Comparison of ENCODE assay signal across 34 cellular contexts in the genomic region with DNA sequence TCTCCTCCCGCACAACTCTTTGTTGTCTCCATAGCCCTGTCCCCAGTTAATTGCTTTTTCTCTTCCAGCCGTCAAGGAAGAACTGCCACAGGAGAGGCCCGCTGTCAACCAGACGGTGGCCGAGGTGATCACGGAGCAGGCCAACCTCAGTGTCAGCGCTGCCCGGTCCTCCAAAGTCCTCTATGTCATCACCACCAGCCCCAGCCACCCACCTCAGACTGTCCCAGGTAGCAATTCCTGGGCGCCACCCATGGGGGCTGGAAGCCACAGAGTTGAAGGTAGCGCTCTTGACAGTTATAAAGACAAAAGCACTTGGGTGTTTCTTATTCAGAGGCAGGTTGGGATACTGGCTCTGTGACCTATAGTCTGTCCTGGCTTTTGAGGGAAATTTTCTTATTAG.
"Had no signal": no experiment of that assay in that cellular context is flagged by ENCODE, and none has a peak within 500 bp of the region (broad histone marks: within the 10 kb centered on the region; RNA-seq: fewer than 3 reads in every experiment).

No MANE protein-coding gene starts in this region.

- H3K27me3 ChIP-seq: ascending aorta, cardiac muscle cell had no signal

- H3K4me1 Mint-ChIP-seq: activated B cell treated with CpG ODN at 0.5 μM for 24 hours; activated CD4-positive, alpha-beta memory T cell treated with anti-CD3 and anti-CD28 coated beads, Interleukin-2, amount 10 ng/mL, durations not matched to agents 7 days and 5 days; activated CD4-positive, alpha-beta T cell treated with anti-CD3 and anti-CD28 coated beads, Interleukin-2, amount 10 ng/mL, durations not matched to agents 7 days and 5 days; activated naive CD4-positive, alpha-beta T cell treated with anti-CD3 and anti-CD28 coated beads, Interleukin-2, amount 10 ng/mL, durations not matched to agents 7 days and 5 days; activated naive CD4-positive, alpha-beta T cell treated with anti-CD3 and anti-CD28 coated beads, Interleukin-2, amount 50 U/mL, for 24 hours; activated naive CD8-positive, alpha-beta T cell treated with anti-CD3 and anti-CD28 coated beads, Interleukin-2, amount 50 U/mL, for 24 hours; central memory CD8-positive, alpha-beta T cell had no signal

- H3K9me3 ChIP-seq: ascending aorta had no signal

- FAIRE-seq: bronchial epithelial cell, TTC549 had no signal

- H3K36me3 ChIP-seq: cardiac muscle cell had no signal

- H3K4me1 ChIP-seq: ascending aorta had no signal

- ATAC-seq: activated CD8-positive, alpha-beta T cell treated with anti-CD3 and anti-CD28 coated beads, Interleukin-2, amount 10 ng/mL, durations not matched to agents 7 days and 5 days; activated naive CD8-positive, alpha-beta T cell treated with anti-CD3 and anti-CD28 coated beads, Interleukin-2, amount 50 U/mL, for 24 hours had no signal

- H3K27ac ChIP-seq: ascending aorta, cardiac muscle cell, VCaP had no signal

- H3K4me3 ChIP-seq: ascending aorta, cardiac muscle cell had no signal

- H3K27ac Mint-ChIP-seq: activated B cell treated with CpG ODN at 0.5 μM for 24 hours; activated CD4-positive, alpha-beta memory T cell treated with anti-CD3 and anti-CD28 coated beads, Interleukin-2, amount 10 ng/mL, durations not matched to agents 7 days and 5 days; activated CD4-positive, alpha-beta T cell treated with anti-CD3 and anti-CD28 coated beads, Interleukin-2, amount 10 ng/mL, durations not matched to agents 7 days and 5 days; activated CD8-positive, alpha-beta T cell treated with anti-CD3 and anti-CD28 coated beads, Interleukin-2, amount 10 ng/mL, durations not matched to agents 7 days and 5 days; activated naive CD4-positive, alpha-beta T cell treated with anti-CD3 and anti-CD28 coated beads, Interleukin-2, amount 10 ng/mL, durations not matched to agents 7 days and 5 days; activated naive CD4-positive, alpha-beta T cell treated with anti-CD3 and anti-CD28 coated beads, Interleukin-2, amount 50 U/mL, for 24 hours; activated naive CD8-positive, alpha-beta T cell; activated naive CD8-positive, alpha-beta T cell treated with anti-CD3 and anti-CD28 coated beads, Interleukin-2, amount 10 ng/mL, durations not matched to agents 7 days and 5 days; activated naive CD8-positive, alpha-beta T cell treated with anti-CD3 and anti-CD28 coated beads, Interleukin-2, amount 50 U/mL, for 24 hours; activated T-cell treated with anti-CD3 and anti-CD28 coated beads, Interleukin-2, amount 50 U/mL, for 24 hours; activated T-helper 2 cell treated with anti-CD3 and anti-CD28 coated beads, Interferon-gamma antibody, Interleukin-2, Interleukin-4, amounts not matched to agents 10 μg/mL and 5 μg/mL and 100 μg/mL, durations not matched to agents 14 hours and 24 hours and 36 hours; T-helper 1 cell treated with Interleukin-12 subunit alpha and Interleukin-12 subunit beta and Interleukin-4 antibody, amounts not matched to agents 30 μg/mL and 1 μg/mL, for 36 hours; T-helper 2 cell treated with Interferon-gamma antibody and Interleukin-4, amounts not matched to agents 5 μg/mL and 100 μg/mL, for 36 hours had no signal

- H3K4me3 Mint-ChIP-seq: activated B cell treated with CpG ODN at 0.5 μM for 24 hours; activated CD4-positive, alpha-beta memory T cell treated with anti-CD3 and anti-CD28 coated beads, Interleukin-2, amount 10 ng/mL, durations not matched to agents 7 days and 5 days; activated CD4-positive, alpha-beta T cell treated with anti-CD3 and anti-CD28 coated beads, Interleukin-2, amount 10 ng/mL, durations not matched to agents 7 days and 5 days; activated CD8-positive, alpha-beta T cell treated with anti-CD3 and anti-CD28 coated beads, Interleukin-2, amount 10 ng/mL, durations not matched to agents 7 days and 5 days; activated naive CD4-positive, alpha-beta T cell treated with anti-CD3 and anti-CD28 coated beads, Interleukin-2, amount 10 ng/mL, durations not matched to agents 7 days and 5 days; activated naive CD4-positive, alpha-beta T cell treated with anti-CD3 and anti-CD28 coated beads, Interleukin-2, amount 50 U/mL, for 24 hours; activated naive CD8-positive, alpha-beta T cell; activated naive CD8-positive, alpha-beta T cell treated with anti-CD3 and anti-CD28 coated beads, Interleukin-2, amount 10 ng/mL, durations not matched to agents 7 days and 5 days; activated naive CD8-positive, alpha-beta T cell treated with anti-CD3 and anti-CD28 coated beads, Interleukin-2, amount 50 U/mL, for 24 hours; activated T-cell treated with anti-CD3 and anti-CD28 coated beads, Interleukin-2, amount 50 U/mL, for 24 hours; brain; central memory CD8-positive, alpha-beta T cell; T-helper 1 cell treated with Interleukin-12 subunit alpha and Interleukin-12 subunit beta and Interleukin-4 antibody, amounts not matched to agents 30 μg/mL and 1 μg/mL, for 36 hours; T-helper 2 cell treated with Interferon-gamma antibody and Interleukin-4, amounts not matched to agents 5 μg/mL and 100 μg/mL, for 36 hours had no signal

- DNase-seq: activated B cell treated with CpG ODN at 0.5 μM for 24 hours; activated CD4-positive, alpha-beta memory T cell treated with anti-CD3 and anti-CD28 coated beads, Interleukin-2, amount 10 ng/mL, durations not matched to agents 7 days and 5 days; activated CD4-positive, alpha-beta T cell treated with anti-CD3 and anti-CD28 coated beads for 4 hours; activated CD4-positive, alpha-beta T cell treated with anti-CD3 and anti-CD28 coated beads, Interleukin-2, amount 10 ng/mL, durations not matched to agents 7 days and 5 days; activated CD4-positive, alpha-beta T cell treated with anti-CD3 and anti-CD28 coated beads, Interleukin-2, amount 50 U/mL, for 48 hours; activated CD4-positive, CD25-positive, alpha-beta regulatory T cell treated with anti-CD3 and anti-CD28 coated beads, Interleukin-2, amount 50 U/mL, for 72 hours; activated CD8-positive, alpha-beta T cell treated with anti-CD3 and anti-CD28 coated beads, Interleukin-2, amount 10 ng/mL, durations not matched to agents 7 days and 5 days; activated effector memory CD4-positive, alpha-beta T cell treated with Interleukin-2 at 50 U/mL for 16 hours; activated gamma-delta T cell; activated naive CD4-positive, alpha-beta T cell treated with anti-CD3 and anti-CD28 coated beads, Interleukin-2, amount 10 ng/mL, durations not matched to agents 7 days and 5 days; activated naive CD4-positive, alpha-beta T cell treated with Interleukin-2 at 50 U/mL for 16 hours; activated naive CD8-positive, alpha-beta T cell treated with anti-CD3 and anti-CD28 coated beads, Interleukin-2, amount 10 ng/mL, durations not matched to agents 7 days and 5 days; activated naive CD8-positive, alpha-beta T cell treated with anti-CD3 and anti-CD28 coated beads, Interleukin-2, amount 50 U/mL, for 24 hours; activated T-cell treated with anti-CD3 and anti-CD28 coated beads, Interleukin-2, amount 50 U/mL, for 24 hours; activated T-cell treated with anti-CD3 and anti-CD28 coated beads, Interleukin-2, amount 50 U/mL, for 48 hours; amygdala; anterior cingulate cortex; caudate nucleus; cerebellar nuclear complex; T-helper 1 cell; T-helper 2 cell; T-helper 9 cell had no signal

- H3K27me3 Mint-ChIP-seq: activated naive CD4-positive, alpha-beta T cell treated with anti-CD3 and anti-CD28 coated beads, Interleukin-2, amount 50 U/mL, for 24 hours; brain had no signal

- H3K9me3 Mint-ChIP-seq: activated CD4-positive, alpha-beta memory T cell treated with anti-CD3 and anti-CD28 coated beads, Interleukin-2, amount 10 ng/mL, durations not matched to agents 7 days and 5 days; activated CD4-positive, alpha-beta T cell treated with anti-CD3 and anti-CD28 coated beads, Interleukin-2, amount 10 ng/mL, durations not matched to agents 7 days and 5 days; activated naive CD4-positive, alpha-beta T cell treated with anti-CD3 and anti-CD28 coated beads, Interleukin-2, amount 10 ng/mL, durations not matched to agents 7 days and 5 days; activated T-cell treated with anti-CD3 and anti-CD28 coated beads, Interleukin-2, amount 50 U/mL, for 24 hours; activated T-helper 2 cell treated with anti-CD3 and anti-CD28 coated beads, Interferon-gamma antibody, Interleukin-2, Interleukin-4, amounts not matched to agents 10 μg/mL and 5 μg/mL and 100 μg/mL, durations not matched to agents 14 hours and 24 hours and 36 hours; central memory CD8-positive, alpha-beta T cell; T-helper 1 cell treated with Interleukin-12 subunit alpha and Interleukin-12 subunit beta and Interleukin-4 antibody, amounts not matched to agents 30 μg/mL and 1 μg/mL, for 36 hours had no signal

- H3K36me3 Mint-ChIP-seq: activated naive CD4-positive, alpha-beta T cell treated with anti-CD3 and anti-CD28 coated beads, Interleukin-2, amount 10 ng/mL, durations not matched to agents 7 days and 5 days; activated naive CD4-positive, alpha-beta T cell treated with anti-CD3 and anti-CD28 coated beads, Interleukin-2, amount 50 U/mL, for 24 hours; activated naive CD8-positive, alpha-beta T cell treated with anti-CD3 and anti-CD28 coated beads, Interleukin-2, amount 10 ng/mL, durations not matched to agents 7 days and 5 days had no signal
